Comparison of ENCODE assay signal across 23 cellular contexts in genomic region chr2:63780483-63781155, GRCh38.
DNase-seq lines count a peak whose midpoint lies in the region; ATAC-seq and TF ChIP-seq lines count a peak whose summit lies in the region.
"Had no signal": no experiment of that assay in that cellular context is flagged by ENCODE, and none has a peak within 500 bp of the region (broad histone marks: within the 10 kb centered on the region; RNA-seq: fewer than 3 reads in every experiment).

No MANE protein-coding gene starts in this region.

- no peak overlapping the region for H3K9ac ChIP-seq in HUES48 (ENCODE audit: low read depth, low read length)
- H3K9ac ChIP-seq: parathyroid adenoma had no signal

- no peak for ATAC-seq in HG02763 (IDR thresholded peaks at IDR 0.05; ENCODE audit: unreplicated experiment)
- ATAC-seq: A549; activated T-helper 17 cell treated with anti-CD3 and anti-CD28 coated beads, Interleukin-2, amount 50 U/mL, for 72 hours; left cardiac atrium; natural killer cell treated with Interleukin-12 subunit alpha and Interleukin-12 subunit beta and Interleukin-15 and Interleukin-18, amount 100 ng/mL, for 72 hours; PC-3 had no signal

- H3K9me3 ChIP-seq in HUES48 (ENCODE audit: control insufficient read depth, insufficient read depth, low read length), result no peaks in the 10 kb centered on the region
- H3K9me3 ChIP-seq: A549, esophagus squamous epithelium, SJCRH30 had no signal

- no peak overlapping the region for H3K4me3 Mint-ChIP-seq in mesothelial cell of epicardium
- H3K4me3 Mint-ChIP-seq in activated T-helper 2 cell treated with anti-CD3 and anti-CD28 coated beads, Interferon-gamma antibody, Interleukin-2, Interleukin-4, amounts not matched to agents 10 μg/mL and 5 μg/mL and 100 μg/mL, durations not matched to agents 14 hours and 24 hours and 36 hours (ENCODE audit: low read depth), result no peak overlapping the region
- H3K4me3 Mint-ChIP-seq: activated CD4-positive, alpha-beta T cell treated with anti-CD3 and anti-CD28 coated beads, Interleukin-2, amount 10 ng/mL, durations not matched to agents 7 days and 5 days; activated naive CD8-positive, alpha-beta T cell treated with anti-CD3 and anti-CD28 coated beads for 36 hours; activated T-helper 17 cell treated with anti-CD3 and anti-CD28 coated beads, Interleukin-2, amount 50 U/mL, for 72 hours; CD14-positive monocyte; natural killer cell treated with Interleukin-12 subunit alpha and Interleukin-12 subunit beta and Interleukin-15 and Interleukin-18, amount 100 ng/mL, for 72 hours; T-helper 1 cell treated with Interleukin-12 subunit alpha and Interleukin-12 subunit beta and Interleukin-4 antibody, amounts not matched to agents 30 μg/mL and 1 μg/mL, for 36 hours had no signal

- H3K4me3 ChIP-seq in HUES48 (ENCODE audit: low read depth, low read length) (no peak overlapping the region), choroid plexus epithelial cell (ENCODE audit: low read depth, low read length) (no peak overlapping the region), dorsolateral prefrontal cortex (peak overlapping the region in 25 of 59 donors; percentile 1 to 39 (median 17))
- H3K4me3 ChIP-seq: A549, esophagus squamous epithelium, SJCRH30 had no signal

- H3K27ac ChIP-seq in HUES48 (ENCODE audit: low read depth, low read length) (peak overlapping the region; percentile 68), dorsolateral prefrontal cortex (peak overlapping the region in 25 of 59 donors; percentile 0 to 63 (median 39))
- H3K27ac ChIP-seq: A549, esophagus squamous epithelium, parathyroid adenoma, SJCRH30 had no signal

- H3K4me1 ChIP-seq in HUES48 (ENCODE audit: control insufficient read depth, insufficient read depth, low read length), result peaks cover 56% of the 10 kb centered on the region
- H3K4me1 ChIP-seq: A549, esophagus squamous epithelium, parathyroid adenoma had no signal

- no peaks in the 10 kb centered on the region for H3K36me3 Mint-ChIP-seq in mesothelial cell of epicardium
- no peaks in the 10 kb centered on the region for H3K36me3 Mint-ChIP-seq in activated T-helper 2 cell treated with anti-CD3 and anti-CD28 coated beads, Interferon-gamma antibody, Interleukin-2, Interleukin-4, amounts not matched to agents 10 μg/mL and 5 μg/mL and 100 μg/mL, durations not matched to agents 14 hours and 24 hours and 36 hours (ENCODE audit: low read depth)
- H3K36me3 Mint-ChIP-seq: activated naive CD8-positive, alpha-beta T cell treated with anti-CD3 and anti-CD28 coated beads for 36 hours; CD14-positive monocyte had no signal

- H3K27me3 ChIP-seq in HUES48 (ENCODE audit: control insufficient read depth, insufficient read depth, low read length), result no peaks in the 10 kb centered on the region
- no peaks in the 10 kb centered on the region for H3K27me3 ChIP-seq in dorsolateral prefrontal cortex
- H3K27me3 ChIP-seq: esophagus squamous epithelium, SJCRH30 had no signal

- peak overlapping the region; percentile 16 for H3K27ac Mint-ChIP-seq in mesothelial cell of epicardium
- no peak overlapping the region for H3K27ac Mint-ChIP-seq in activated T-helper 2 cell treated with anti-CD3 and anti-CD28 coated beads, Interferon-gamma antibody, Interleukin-2, Interleukin-4, amounts not matched to agents 10 μg/mL and 5 μg/mL and 100 μg/mL, durations not matched to agents 14 hours and 24 hours and 36 hours
- H3K27ac Mint-ChIP-seq: activated CD4-positive, alpha-beta T cell treated with anti-CD3 and anti-CD28 coated beads, Interleukin-2, amount 10 ng/mL, durations not matched to agents 7 days and 5 days; activated naive CD8-positive, alpha-beta T cell treated with anti-CD3 and anti-CD28 coated beads for 36 hours; activated T-helper 17 cell treated with anti-CD3 and anti-CD28 coated beads, Interleukin-2, amount 50 U/mL, for 72 hours; natural killer cell treated with Interleukin-12 subunit alpha and Interleukin-12 subunit beta and Interleukin-15 and Interleukin-18, amount 100 ng/mL, for 72 hours; T-helper 1 cell treated with Interleukin-12 subunit alpha and Interleukin-12 subunit beta and Interleukin-4 antibody, amounts not matched to agents 30 μg/mL and 1 μg/mL, for 36 hours had no signal

- no peaks in the 10 kb centered on the region for H3K27me3 Mint-ChIP-seq in mesothelial cell of epicardium (ENCODE audit: low read depth)
- H3K27me3 Mint-ChIP-seq in activated T-helper 2 cell treated with anti-CD3 and anti-CD28 coated beads, Interferon-gamma antibody, Interleukin-2, Interleukin-4, amounts not matched to agents 10 μg/mL and 5 μg/mL and 100 μg/mL, durations not matched to agents 14 hours and 24 hours and 36 hours (ENCODE audit: low read depth), result peaks cover 13% of the 10 kb centered on the region
- H3K27me3 Mint-ChIP-seq: activated naive CD8-positive, alpha-beta T cell treated with anti-CD3 and anti-CD28 coated beads for 36 hours; activated T-helper 17 cell treated with anti-CD3 and anti-CD28 coated beads, Interleukin-2, amount 50 U/mL, for 72 hours had no signal

- H3K4me1 Mint-ChIP-seq in mesothelial cell of epicardium, result peaks cover 27% of the 10 kb centered on the region
- no peaks in the 10 kb centered on the region for H3K4me1 Mint-ChIP-seq in activated T-helper 2 cell treated with anti-CD3 and anti-CD28 coated beads, Interferon-gamma antibody, Interleukin-2, Interleukin-4, amounts not matched to agents 10 μg/mL and 5 μg/mL and 100 μg/mL, durations not matched to agents 14 hours and 24 hours and 36 hours (ENCODE audit: low read depth)
- H3K4me1 Mint-ChIP-seq: activated CD4-positive, alpha-beta T cell treated with anti-CD3 and anti-CD28 coated beads, Interleukin-2, amount 10 ng/mL, durations not matched to agents 7 days and 5 days; activated naive CD8-positive, alpha-beta T cell treated with anti-CD3 and anti-CD28 coated beads for 36 hours; activated T-helper 17 cell treated with anti-CD3 and anti-CD28 coated beads, Interleukin-2, amount 50 U/mL, for 72 hours had no signal

- DNase-seq in AG08395 (ENCODE audit: low spot score), result peak; percentile 45
- DNase-seq in choroid plexus epithelial cell (ENCODE audit: low read depth), result peak; percentile 24
- no peak for DNase-seq in mesothelial cell of epicardium (ENCODE audit: low spot score in 2 of 2, unreplicated experiment in 2 of 2)
- no peak for DNase-seq in dorsolateral prefrontal cortex
- no peak for DNase-seq in activated T-helper 2 cell treated with anti-CD3 and anti-CD28 coated beads, Interferon-gamma antibody, Interleukin-2, Interleukin-4, amounts not matched to agents 10 μg/mL and 5 μg/mL and 100 μg/mL, durations not matched to agents 14 hours and 24 hours and 36 hours (ENCODE audit: low spot score)
- no peak for DNase-seq in amniotic stem cell (lab: John Stamatoyannopoulos, UW)
- DNase-seq: activated CD4-positive, alpha-beta T cell treated with anti-CD3 and anti-CD28 coated beads, Interleukin-2, amount 10 ng/mL, durations not matched to agents 7 days and 5 days; activated naive CD8-positive, alpha-beta T cell treated with anti-CD3 and anti-CD28 coated beads for 36 hours; esophagus squamous epithelium; HCEC 1CT; left cardiac atrium; NCI-H187; NCI-H226; PC-3 had no signal

- peaks cover 7% of the 10 kb centered on the region for H3K9me3 Mint-ChIP-seq in mesothelial cell of epicardium
- H3K9me3 Mint-ChIP-seq in activated T-helper 2 cell treated with anti-CD3 and anti-CD28 coated beads, Interferon-gamma antibody, Interleukin-2, Interleukin-4, amounts not matched to agents 10 μg/mL and 5 μg/mL and 100 μg/mL, durations not matched to agents 14 hours and 24 hours and 36 hours, result no peaks in the 10 kb centered on the region
- H3K9me3 Mint-ChIP-seq: activated naive CD8-positive, alpha-beta T cell treated with anti-CD3 and anti-CD28 coated beads for 36 hours; activated T-helper 17 cell treated with anti-CD3 and anti-CD28 coated beads, Interleukin-2, amount 50 U/mL, for 72 hours; T-helper 1 cell treated with Interleukin-12 subunit alpha and Interleukin-12 subunit beta and Interleukin-4 antibody, amounts not matched to agents 30 μg/mL and 1 μg/mL, for 36 hours had no signal

- H3K36me3 ChIP-seq in HUES48 (ENCODE audit: control insufficient read depth, insufficient read depth, low read length), result no peaks in the 10 kb centered on the region
- H3K36me3 ChIP-seq: esophagus squamous epithelium, SJCRH30 had no signal

- no peak for TF ChIP-seq CTCF in choroid plexus epithelial cell (conservative IDR thresholded peaks at IDR 0.05; ENCODE audit: low read depth, low read length)
- TF ChIP-seq CTCF in mesothelial cell of epicardium (IDR thresholded peaks at IDR 0.05; ENCODE audit: unreplicated experiment), result no peak
- TF ChIP-seq CTCF in dorsolateral prefrontal cortex (IDR thresholded peaks at IDR 0.05 in 54 of 56, conservative IDR thresholded peaks at IDR 0.05 in 2 of 56; ENCODE audit: low read depth in 1 of 56, partially characterized antibody in 56 of 56), result peak in 8 of 56 donors; percentile 6 to 27 (median 12)

- intact Hi-C loops in dorsolateral prefrontal cortex (cut with DNase I), result no loop called here
- intact Hi-C loops in activated T-helper 2 cell treated with anti-CD3 and anti-CD28 coated beads, Interferon-gamma antibody, Interleukin-2, Interleukin-4, amounts not matched to agents 10 μg/mL and 5 μg/mL and 100 μg/mL, durations not matched to agents 14 hours and 24 hours and 36 hours (cut with micrococcal nuclease), result no loop called here

Comparison
In these comparisons a context has a peak if more than half of its experiments do, and no peak if none do; other contexts are left out.
1. DNase-seq: peak in AG08395 (single experiment) and choroid plexus epithelial cell (single experiment); none in mesothelial cell of epicardium (0 of 2), dorsolateral prefrontal cortex (0 of 10), activated T-helper 2 cell treated with anti-CD3 and anti-CD28 coated beads, Interferon-gamma antibody, Interleukin-2, Interleukin-4, amounts not matched to agents 10 μg/mL and 5 μg/mL and 100 μg/mL, durations not matched to agents 14 hours and 24 hours and 36 hours (single experiment) and amniotic stem cell (single experiment).